In the genomic region with DNA sequence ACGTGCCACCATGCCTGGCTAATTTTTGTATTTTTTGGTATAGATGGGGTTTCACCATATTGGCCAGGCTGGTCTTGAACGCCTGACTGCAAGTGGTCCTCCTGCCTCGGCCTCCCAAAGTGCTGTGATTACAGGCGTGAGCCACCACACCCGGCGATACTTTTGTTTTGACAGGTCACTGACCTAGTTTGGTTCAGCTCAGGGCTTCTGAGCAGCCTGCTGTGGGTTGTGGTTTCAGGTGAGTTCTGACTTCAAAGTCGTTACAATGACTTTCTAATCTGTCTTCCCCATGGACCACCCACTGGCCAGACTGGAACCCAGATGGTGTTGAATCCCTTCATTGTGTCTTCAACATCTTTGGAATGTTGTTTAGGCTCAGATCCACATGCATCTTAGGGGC, we compare ENCODE assay signal across 18 cellular contexts.
DNase-seq lines count a peak whose midpoint lies in the region; FAIRE-seq and TF ChIP-seq lines count a peak whose summit lies in the region.
"Had no signal": no experiment of that assay in that cellular context is flagged by ENCODE, and none has a peak within 500 bp of the region (broad histone marks: within the 10 kb centered on the region; RNA-seq: fewer than 3 reads in every experiment).

No MANE protein-coding gene starts in this region.

- H3K9me3 ChIP-seq in MM.1S (replicated peaks; ENCODE audit: insufficient read depth, low read length) (no peaks in the 10 kb centered on the region), mesenchymal stem cell (ENCODE audit: control insufficient read depth, low read length) (no peaks in the 10 kb centered on the region)
- H3K9me3 ChIP-seq: esophagus squamous epithelium had no signal

- H3K79me1 ChIP-seq in mesenchymal stem cell (replicated peaks; ENCODE audit: low read length, poor library complexity, severe bottlenecking) = no peaks in the 10 kb centered on the region

- H3K4me3 ChIP-seq in MM.1S (ENCODE audit: low read length) = no peak overlapping the region
- H3K4me3 ChIP-seq in mesenchymal stem cell (ENCODE audit: insufficient read depth in 1 of 2, low read depth in 1 of 2, low read length in 2 of 2) = no peak overlapping the region
- H3K4me3 ChIP-seq: esophagus squamous epithelium had no signal

- WGBS in mesenchymal stem cell = 82% methylated on average over 7 of the region's 7 CpGs

- H2BK5ac ChIP-seq in mesenchymal stem cell (ENCODE audit: low read depth, low read length, poor library complexity, severe bottlenecking) = no peak overlapping the region

- peak overlapping the region; percentile 4 for H3K4me3 Mint-ChIP-seq in activated naive CD8-positive, alpha-beta T cell
- H3K4me3 Mint-ChIP-seq: activated naive CD8-positive, alpha-beta T cell treated with anti-CD3 and anti-CD28 coated beads, Interleukin-2, amount 10 ng/mL, durations not matched to agents 7 days and 5 days; mesothelial cell of epicardium had no signal

- H3K18ac ChIP-seq in mesenchymal stem cell (ENCODE audit: low read depth in 1 of 2, low read length in 2 of 2) = no peak overlapping the region

- peaks cover 29% of the 10 kb centered on the region for H3K27me3 ChIP-seq in MM.1S (replicated peaks; ENCODE audit: insufficient read depth, low read length)
- peaks cover 0 to 15% of the 10 kb centered on the region in 2 experiments for H3K27me3 ChIP-seq in mesenchymal stem cell (ENCODE audit: control insufficient read depth in 1 of 2, insufficient read depth in 1 of 2, low read length in 2 of 2)
- H3K27me3 ChIP-seq: esophagus squamous epithelium had no signal

- DNase-seq in stimulated activated CD4-positive, alpha-beta T cell treated with anti-CD3 and anti-CD28 coated beads, Interleukin-15, amount 100 ng/mL, for 24 hours = peak; percentile 50
- DNase-seq in stimulated activated CD4-positive, alpha-beta T cell treated with anti-CD3 and anti-CD28 coated beads, Interleukin-12 subunit alpha, Interleukin-12 subunit beta, amount 100 ng/mL, for 4 hours = no peak
- DNase-seq in MM.1S = peak; percentile 42
- DNase-seq in urothelium cell line (ENCODE audit: low spot score) = peak; percentile 54
- no peak for DNase-seq in mesenchymal stem cell
- no peak for DNase-seq in hypothalamus (lab: John Stamatoyannopoulos, UW)
- DNase-seq in Ammon's horn (ENCODE audit: low spot score) = no peak
- DNase-seq: activated naive CD8-positive, alpha-beta T cell treated with anti-CD3 and anti-CD28 coated beads, Interleukin-2, amount 10 ng/mL, durations not matched to agents 7 days and 5 days; DMS 273 treated with DMSO at 0.1 percent for 48 hours; esophagus squamous epithelium; NCI-H2081; NCI-H524; substantia nigra; T-helper 9 cell had no signal

- no peaks in the 10 kb centered on the region for H3K27me3 Mint-ChIP-seq in activated naive CD8-positive, alpha-beta T cell

- no peak overlapping the region for H4K91ac ChIP-seq in mesenchymal stem cell (ENCODE audit: low read length)

- no peaks in the 10 kb centered on the region for H3K36me3 Mint-ChIP-seq in activated naive CD8-positive, alpha-beta T cell
- H3K36me3 Mint-ChIP-seq: activated naive CD8-positive, alpha-beta T cell treated with anti-CD3 and anti-CD28 coated beads, Interleukin-2, amount 10 ng/mL, durations not matched to agents 7 days and 5 days; mesothelial cell of epicardium had no signal

- H3K27ac ChIP-seq in MM.1S (ENCODE audit: low read length) (no peak overlapping the region), mesenchymal stem cell (ENCODE audit: low read length, poor library complexity, severe bottlenecking) (no peak overlapping the region)
- H3K27ac ChIP-seq: esophagus squamous epithelium had no signal

- H3K9me3 Mint-ChIP-seq in activated naive CD8-positive, alpha-beta T cell (ENCODE audit: low read depth) = no peaks in the 10 kb centered on the region
- H3K9me3 Mint-ChIP-seq: activated naive CD8-positive, alpha-beta T cell treated with anti-CD3 and anti-CD28 coated beads, Interleukin-2, amount 10 ng/mL, durations not matched to agents 7 days and 5 days had no signal

- no peaks in the 10 kb centered on the region for H3F3A ChIP-seq in MM.1S (ENCODE audit: insufficient read depth, low read length)

- H2AK5ac ChIP-seq in mesenchymal stem cell (ENCODE audit: low read length, severe bottlenecking) = no peak overlapping the region

- H3K9me2 ChIP-seq in MM.1S (replicated peaks; ENCODE audit: insufficient read depth, low read length) = no peaks in the 10 kb centered on the region

- no peak for TF ChIP-seq CTCF in MM.1S (IDR thresholded peaks at IDR 0.05; ENCODE audit: low read length)

- no peak overlapping the region for H2BK12ac ChIP-seq in mesenchymal stem cell (ENCODE audit: low read length in 2 of 2)

- no peak overlapping the region for H3K14ac ChIP-seq in mesenchymal stem cell (ENCODE audit: low read length in 2 of 2)

- no peaks in the 10 kb centered on the region for H4K20me1 ChIP-seq in MM.1S (ENCODE audit: insufficient read depth, low read length)

- no peak overlapping the region for H3K4ac ChIP-seq in mesenchymal stem cell (ENCODE audit: low read depth in 1 of 2, low read length in 2 of 2)

- H2BK15ac ChIP-seq in mesenchymal stem cell (ENCODE audit: low read depth, poor library complexity, severe bottlenecking) = no peak overlapping the region

- FAIRE-seq in urothelium cell line (lab: Jason Lieb, UNC) = no peak
- FAIRE-seq: bronchial epithelial cell, islet of Langerhans had no signal

- H3K9ac ChIP-seq in MM.1S (ENCODE audit: low read length) (no peak overlapping the region), mesenchymal stem cell (ENCODE audit: low read length) (no peak overlapping the region)

- H3K27ac Mint-ChIP-seq in activated naive CD8-positive, alpha-beta T cell = no peak overlapping the region
- H3K27ac Mint-ChIP-seq: activated naive CD8-positive, alpha-beta T cell treated with anti-CD3 and anti-CD28 coated beads, Interleukin-2, amount 10 ng/mL, durations not matched to agents 7 days and 5 days; mesothelial cell of epicardium had no signal

- H3K79me2 ChIP-seq in MM.1S (ENCODE audit: low read length) = no peaks in the 10 kb centered on the region

- H3K4me1 ChIP-seq in MM.1S (ENCODE audit: low read length) (peaks cover 5% of the 10 kb centered on the region; the same call in 1 of the 2 replicates), mesenchymal stem cell (ENCODE audit: control insufficient read depth, insufficient read depth, low read depth, low read length) (peaks cover 2% of the 10 kb centered on the region)

- H2AFZ ChIP-seq in MM.1S (ENCODE audit: low read length) (no peak overlapping the region), mesenchymal stem cell (ENCODE audit: low read depth, low read length) (no peak overlapping the region)

- H3K4me1 Mint-ChIP-seq in activated naive CD8-positive, alpha-beta T cell (ENCODE audit: low read depth) = peaks cover 11% of the 10 kb centered on the region
- H3K4me1 Mint-ChIP-seq: mesothelial cell of epicardium had no signal

- no peak overlapping the region for H2BK120ac ChIP-seq in mesenchymal stem cell (ENCODE audit: low read depth, low read length)

- H3K4me2 ChIP-seq in MM.1S (ENCODE audit: low read depth, low read length) = no peak overlapping the region
- no peak overlapping the region for H3K4me2 ChIP-seq in mesenchymal stem cell (ENCODE audit: low read length, poor library complexity, severe bottlenecking)

- no peaks in the 10 kb centered on the region for H3K36me3 ChIP-seq in MM.1S (replicated peaks; ENCODE audit: insufficient read depth, low read length)
- no peaks in the 10 kb centered on the region for H3K36me3 ChIP-seq in mesenchymal stem cell (ENCODE audit: control insufficient read depth in 1 of 2, insufficient read depth in 2 of 2, low read depth in 1 of 2, low read length in 2 of 2)
- H3K36me3 ChIP-seq: esophagus squamous epithelium had no signal

- H3K23ac ChIP-seq in mesenchymal stem cell (ENCODE audit: low read length in 2 of 2) = no peak overlapping the region

- no peak overlapping the region for H4K8ac ChIP-seq in mesenchymal stem cell (ENCODE audit: low read length)

Comparison
In these comparisons a context has a peak if more than half of its experiments do, and no peak if none do; other contexts are left out.
1. DNase-seq: peak in stimulated activated CD4-positive, alpha-beta T cell treated with anti-CD3 and anti-CD28 coated beads, Interleukin-15, amount 100 ng/mL, for 24 hours (single experiment), MM.1S (single experiment) and urothelium cell line (single experiment); none in stimulated activated CD4-positive, alpha-beta T cell treated with anti-CD3 and anti-CD28 coated beads, Interleukin-12 subunit alpha, Interleukin-12 subunit beta, amount 100 ng/mL, for 4 hours (single experiment), mesenchymal stem cell (single experiment), hypothalamus (0 of 51) and Ammon's horn (single experiment).